Comparison of ENCODE assay signal across 27 cellular contexts in the genomic region with DNA sequence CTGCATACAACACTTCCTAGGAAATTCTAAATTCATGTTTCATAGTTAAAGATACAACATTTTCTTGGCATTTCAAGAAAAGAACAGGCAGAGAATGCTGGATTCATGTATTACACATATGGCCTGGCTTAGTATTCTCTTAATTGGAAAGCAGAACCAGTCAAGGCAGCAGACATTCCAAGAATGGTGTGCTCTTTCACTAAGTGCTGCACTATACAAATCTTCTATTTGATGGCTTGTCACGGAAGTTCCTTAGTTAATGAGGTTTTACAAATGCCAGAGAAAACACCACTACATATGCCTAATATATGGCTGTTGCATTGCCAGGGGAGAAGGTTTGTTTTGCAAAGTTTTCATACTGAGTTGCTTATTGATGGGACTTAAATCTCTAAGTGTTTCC.
"Had no signal": no experiment of that assay in that cellular context is flagged by ENCODE, and none has a peak within 500 bp of the region (broad histone marks: within the 10 kb centered on the region; RNA-seq: fewer than 3 reads in every experiment).

No MANE protein-coding gene starts in this region.

- H3K36me3 Mint-ChIP-seq: mesothelial cell of epicardium; naive B cell; stimulated activated effector memory CD8-positive, alpha-beta T cell treated with anti-CD3 and anti-CD28 coated beads, Interleukin-12 subunit alpha, Interleukin-12 subunit beta, amount 100 ng/mL, for 72 hours had no signal

- H3K4me3 ChIP-seq: esophagus muscularis mucosa, gastroesophageal sphincter, heart left ventricle, hepatocyte, left lung, mucosa of descending colon, ovary, psoas muscle, sigmoid colon, thyroid gland, vagina had no signal

- H3K27ac ChIP-seq: esophagus muscularis mucosa, foreskin keratinocyte, gastroesophageal sphincter, heart left ventricle, hepatocyte, left lung, ovary, psoas muscle, sigmoid colon, thyroid gland, vagina had no signal

- H3K9me3 Mint-ChIP-seq: dendritic cell treated with granulocyte-macrophage colony-stimulating factor and Interleukin-4, amounts not matched to agents 40 ng/mL and 50 ng/mL, for 4 days; mesothelial cell of epicardium; naive B cell; nephron progenitor cell; stimulated activated effector memory CD8-positive, alpha-beta T cell treated with anti-CD3 and anti-CD28 coated beads, Interleukin-12 subunit alpha, Interleukin-12 subunit beta, amount 100 ng/mL, for 72 hours; stimulated activated naive CD8-positive, alpha-beta T cell treated with anti-CD3 and anti-CD28 coated beads, Interleukin-15, amount 100 ng/mL, for 72 hours had no signal

- H3K27me3 Mint-ChIP-seq: dendritic cell treated with granulocyte-macrophage colony-stimulating factor and Interleukin-4, amounts not matched to agents 40 ng/mL and 50 ng/mL, for 4 days; naive B cell; stimulated activated naive CD8-positive, alpha-beta T cell treated with anti-CD3 and anti-CD28 coated beads, Interleukin-15, amount 100 ng/mL, for 72 hours had no signal

- DNase-seq: effector memory CD4-positive, alpha-beta T cell; foreskin keratinocyte; heart left ventricle; kidney; left lung; mesenchymal stem cell; mucosa of descending colon; naive B cell; nephron progenitor cell; occipital lobe; ovary; posterior cingulate gyrus; psoas muscle; right cardiac atrium; sigmoid colon; stimulated activated CD4-positive, alpha-beta T cell treated with anti-CD3 and anti-CD28 coated beads, Interleukin-2, amount 100 ng/mL, for 24 hours; stimulated activated CD4-positive, alpha-beta T cell treated with anti-CD3 and anti-CD28 coated beads, Interleukin-4, amount 100 ng/mL, for 24 hours; stimulated activated naive CD8-positive, alpha-beta T cell treated with anti-CD3 and anti-CD28 coated beads, Interleukin-15, amount 100 ng/mL, for 72 hours; thyroid gland; trophoblast cell had no signal

- H3K9me3 ChIP-seq: esophagus muscularis mucosa, gastroesophageal sphincter, heart left ventricle, left lung, mucosa of descending colon, ovary, psoas muscle, sigmoid colon, thyroid gland, vagina had no signal

- H3K4me1 Mint-ChIP-seq: stimulated activated effector memory CD8-positive, alpha-beta T cell treated with anti-CD3 and anti-CD28 coated beads, Interleukin-12 subunit alpha, Interleukin-12 subunit beta, amount 100 ng/mL, for 72 hours; stimulated activated naive CD8-positive, alpha-beta T cell treated with anti-CD3 and anti-CD28 coated beads, Interleukin-15, amount 100 ng/mL, for 72 hours had no signal

- H3K27ac Mint-ChIP-seq: dendritic cell treated with granulocyte-macrophage colony-stimulating factor and Interleukin-4, amounts not matched to agents 40 ng/mL and 50 ng/mL, for 4 days; mesothelial cell of epicardium; nephron progenitor cell; stimulated activated effector memory CD8-positive, alpha-beta T cell treated with anti-CD3 and anti-CD28 coated beads, Interleukin-12 subunit alpha, Interleukin-12 subunit beta, amount 100 ng/mL, for 72 hours; stimulated activated naive CD8-positive, alpha-beta T cell treated with anti-CD3 and anti-CD28 coated beads, Interleukin-15, amount 100 ng/mL, for 72 hours had no signal

- ATAC-seq: foreskin keratinocyte; gastroesophageal sphincter; heart left ventricle; left lung; mucosa of descending colon; psoas muscle; right cardiac atrium; stimulated activated effector memory CD8-positive, alpha-beta T cell treated with anti-CD3 and anti-CD28 coated beads, Interleukin-12 subunit alpha, Interleukin-12 subunit beta, amount 100 ng/mL, for 72 hours; stimulated activated naive CD8-positive, alpha-beta T cell treated with anti-CD3 and anti-CD28 coated beads, Interleukin-15, amount 100 ng/mL, for 72 hours had no signal

- H3K36me3 ChIP-seq: gastroesophageal sphincter, left lung, ovary, sigmoid colon, thyroid gland, vagina had no signal

- H3K27me3 ChIP-seq: esophagus muscularis mucosa, foreskin keratinocyte, gastroesophageal sphincter, heart left ventricle, hepatocyte, left lung, ovary, sigmoid colon, thyroid gland, vagina had no signal

- H3K4me3 Mint-ChIP-seq: dendritic cell treated with granulocyte-macrophage colony-stimulating factor and Interleukin-4, amounts not matched to agents 40 ng/mL and 50 ng/mL, for 4 days; mesothelial cell of epicardium; naive B cell; nephron progenitor cell; stimulated activated effector memory CD8-positive, alpha-beta T cell treated with anti-CD3 and anti-CD28 coated beads, Interleukin-12 subunit alpha, Interleukin-12 subunit beta, amount 100 ng/mL, for 72 hours; stimulated activated naive CD8-positive, alpha-beta T cell treated with anti-CD3 and anti-CD28 coated beads, Interleukin-15, amount 100 ng/mL, for 72 hours had no signal
